19 cellular contexts compared by ENCODE assay signal in the genomic region with DNA sequence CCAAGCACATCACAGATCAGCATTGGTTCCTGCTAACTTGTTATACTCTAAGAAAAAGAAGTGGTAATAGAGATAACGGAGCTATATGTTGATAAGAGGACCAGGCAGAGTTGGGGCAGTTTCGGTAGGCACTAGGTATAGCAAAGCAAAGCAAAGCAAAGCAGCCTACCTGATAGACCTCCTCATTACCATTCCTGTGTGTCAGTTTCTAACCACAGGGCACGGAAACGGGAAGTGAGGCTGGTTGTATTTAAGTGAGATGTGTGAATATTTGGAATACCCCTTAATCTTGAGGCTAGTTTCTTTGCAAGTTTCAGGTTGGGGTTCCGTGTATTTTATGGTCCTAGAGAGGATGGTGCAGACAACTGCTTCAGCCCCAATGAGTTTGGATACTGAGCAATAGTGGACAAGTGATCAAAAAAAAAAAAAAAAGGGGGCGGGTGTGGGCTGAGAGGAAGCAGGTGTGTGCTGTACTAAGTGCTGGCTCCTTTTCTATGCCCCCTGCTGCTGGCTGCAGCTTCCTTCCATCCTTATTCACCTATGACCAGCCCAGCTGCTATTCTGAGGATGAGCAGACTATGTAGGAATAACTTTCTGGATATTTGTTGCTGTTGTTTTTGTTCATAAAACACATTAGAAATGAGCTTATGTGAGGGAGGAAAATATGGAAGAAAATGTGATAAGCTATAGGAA.
A peak's percentile ranks its signal among the peaks of the same experiment; 100 is the strongest.
DNase-seq lines count a peak whose midpoint lies in the region; ATAC-seq and TF ChIP-seq lines count a peak whose summit lies in the region.
"Had no signal": no experiment of that assay in that cellular context is flagged by ENCODE, and none has a peak within 500 bp of the region (broad histone marks: within the 10 kb centered on the region; RNA-seq: fewer than 3 reads in every experiment).

No MANE protein-coding gene starts in this region.

- no peak overlapping the region for H3K27ac ChIP-seq in OCI-LY7 (ENCODE audit: low read depth, low read length, poor library complexity, severe bottlenecking)
- H3K27ac ChIP-seq: 22Rv1; BLaER1 treated with 17β-estradiol and CSF1 and Interleukin-3, amounts not matched to agents 10 nM and 100 nM; PC-9; SK-N-MC had no signal

- H3K4me2 ChIP-seq in OCI-LY7 (ENCODE audit: low read length): no peak overlapping the region
- H3K4me2 ChIP-seq: BLaER1 treated with 17β-estradiol and CSF1 and Interleukin-3, amounts not matched to agents 10 nM and 100 nM; PC-9 had no signal

- H3K4me3 ChIP-seq in OCI-LY7 (ENCODE audit: low read depth, low read length, poor library complexity, severe bottlenecking): no peak overlapping the region
- H3K4me3 ChIP-seq: BLaER1 treated with 17β-estradiol and CSF1 and Interleukin-3, amounts not matched to agents 10 nM and 100 nM; PC-9; SK-N-MC had no signal

- CTCF ChIA-PET in OCI-LY7 (lab: Charles Lee; ENCODE audit: unreplicated experiment): no interaction called here

- H3K79me2 ChIP-seq in OCI-LY7 (ENCODE audit: insufficient read depth, low read depth, low read length): no peaks in the 10 kb centered on the region

- intact Hi-C loops in OCI-LY7 (cut with micrococcal nuclease; ENCODE audit: unreplicated experiment): no loop called here

- no peak for TF ChIP-seq CTCF in OCI-LY7 (conservative IDR thresholded peaks at IDR 0.05; ENCODE audit: low read length)

- H3K4me1 ChIP-seq in OCI-LY7 (ENCODE audit: insufficient read depth, low read length, poor library complexity, severe bottlenecking): no peaks in the 10 kb centered on the region
- H3K4me1 ChIP-seq: BLaER1 treated with 17β-estradiol and CSF1 and Interleukin-3, amounts not matched to agents 10 nM and 100 nM had no signal

- no peak overlapping the region for H2AFZ ChIP-seq in OCI-LY7 (ENCODE audit: low read length)
- H2AFZ ChIP-seq: PC-9 had no signal

- POLR2A ChIA-PET in OCI-LY7 (lab: Charles Lee): no interaction called here

- ATAC-seq in HG03159 (IDR thresholded peaks at IDR 0.05; ENCODE audit: unreplicated experiment) (peak; percentile 46), HG03139 (IDR thresholded peaks at IDR 0.05; ENCODE audit: unreplicated experiment) (no peak), HG02938 (IDR thresholded peaks at IDR 0.05; ENCODE audit: unreplicated experiment) (no peak)
- ATAC-seq: T-cell had no signal

- H3K36me3 ChIP-seq in OCI-LY7 (ENCODE audit: insufficient read depth, low read length): no peaks in the 10 kb centered on the region
- H3K36me3 ChIP-seq: BLaER1 treated with 17β-estradiol and CSF1 and Interleukin-3, amounts not matched to agents 10 nM and 100 nM had no signal

- H3K9me3 ChIP-seq in OCI-LY7 (ENCODE audit: low read length): no peaks in the 10 kb centered on the region
- H3K9me3 ChIP-seq: BLaER1 treated with 17β-estradiol and CSF1 and Interleukin-3, amounts not matched to agents 10 nM and 100 nM had no signal

- DNase-seq in NCI-H1092 treated with DMSO at 0.1 percent for 48 hours (lab: John Stamatoyannopoulos, UW) (peak; percentile 32), NCI-H1092 (lab: John Stamatoyannopoulos, UW) (no peak), NCI-H69 (lab: John Stamatoyannopoulos, UW) (peak; percentile 88), cerebellar cortex (ENCODE audit: low spot score) (peak; percentile 70), OCI-LY7 (ENCODE audit: low spot score) (no peak)
- DNase-seq: DMS153; HCEC 1CT; NCI-H1694 treated with DMSO at 0.1 percent for 48 hours; NCI-H226; NK-92 treated with Interleukin-12 subunit alpha and Interleukin-12 subunit beta, amount 100 ng/mL, for 24 hours; PC-9; T-cell; T1000 had no signal

- no TSS peak for BruUV-seq in OCI-LY7 (replicated peaks; lab: Mats Ljungman, UMichigan)

- H4K20me1 ChIP-seq in OCI-LY7 (ENCODE audit: insufficient read depth, low read length): no peaks in the 10 kb centered on the region
- H4K20me1 ChIP-seq: BLaER1 treated with 17β-estradiol and CSF1 and Interleukin-3, amounts not matched to agents 10 nM and 100 nM had no signal

- no peaks in the 10 kb centered on the region for H3K9me2 ChIP-seq in OCI-LY7 (ENCODE audit: insufficient read depth, low read length)

Comparison
In these comparisons a context has a peak if more than half of its experiments do, and no peak if none do; other contexts are left out.
1. DNase-seq: peak in NCI-H1092 treated with DMSO at 0.1 percent for 48 hours (single experiment), NCI-H69 (single experiment) and cerebellar cortex (single experiment); none in NCI-H1092 (single experiment) and OCI-LY7 (single experiment).